1 cellular context compared by ENCODE assay signal in the genomic region with DNA sequence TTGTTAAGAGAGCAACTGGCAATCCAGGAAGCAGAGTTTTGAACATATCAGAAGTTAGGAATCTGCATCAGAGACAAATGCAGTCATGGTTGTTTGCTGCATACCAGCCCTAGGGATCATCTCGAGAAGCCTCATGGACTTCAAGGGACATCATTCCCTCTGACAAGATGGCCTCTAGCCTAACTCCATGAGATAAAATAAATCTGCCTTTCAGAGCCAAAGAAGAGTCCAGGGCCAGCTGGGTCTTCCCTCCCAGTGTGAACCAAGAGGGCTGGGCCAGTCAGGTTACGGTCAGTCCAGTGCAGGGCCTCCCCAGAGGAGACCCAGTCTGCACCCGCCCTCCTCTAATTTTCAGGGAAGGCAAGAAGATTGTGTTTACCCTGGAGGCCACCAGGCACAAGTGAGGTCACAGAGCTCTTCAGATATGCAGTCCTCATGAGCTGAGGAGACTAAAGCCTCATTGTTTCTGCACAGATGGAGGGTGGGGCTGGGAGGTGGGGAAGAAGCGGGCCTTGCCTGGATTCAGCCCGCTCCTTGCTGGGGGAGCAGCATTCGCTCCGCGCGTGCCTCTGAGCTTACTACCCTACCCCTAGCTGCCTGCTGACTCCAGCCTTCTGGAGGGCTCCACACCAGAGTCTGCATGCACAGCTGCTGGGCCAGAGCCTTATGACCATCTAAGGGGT.
TF ChIP-seq lines count a peak whose summit lies in the region.

No MANE protein-coding gene starts in this region.

TF ChIP-seq in HepG2, 621 proteins besides CTCF, POLR2A, EP300 and RAD21 (continued from another document and continues in another):
- TF ChIP-seq, protein P1, sequence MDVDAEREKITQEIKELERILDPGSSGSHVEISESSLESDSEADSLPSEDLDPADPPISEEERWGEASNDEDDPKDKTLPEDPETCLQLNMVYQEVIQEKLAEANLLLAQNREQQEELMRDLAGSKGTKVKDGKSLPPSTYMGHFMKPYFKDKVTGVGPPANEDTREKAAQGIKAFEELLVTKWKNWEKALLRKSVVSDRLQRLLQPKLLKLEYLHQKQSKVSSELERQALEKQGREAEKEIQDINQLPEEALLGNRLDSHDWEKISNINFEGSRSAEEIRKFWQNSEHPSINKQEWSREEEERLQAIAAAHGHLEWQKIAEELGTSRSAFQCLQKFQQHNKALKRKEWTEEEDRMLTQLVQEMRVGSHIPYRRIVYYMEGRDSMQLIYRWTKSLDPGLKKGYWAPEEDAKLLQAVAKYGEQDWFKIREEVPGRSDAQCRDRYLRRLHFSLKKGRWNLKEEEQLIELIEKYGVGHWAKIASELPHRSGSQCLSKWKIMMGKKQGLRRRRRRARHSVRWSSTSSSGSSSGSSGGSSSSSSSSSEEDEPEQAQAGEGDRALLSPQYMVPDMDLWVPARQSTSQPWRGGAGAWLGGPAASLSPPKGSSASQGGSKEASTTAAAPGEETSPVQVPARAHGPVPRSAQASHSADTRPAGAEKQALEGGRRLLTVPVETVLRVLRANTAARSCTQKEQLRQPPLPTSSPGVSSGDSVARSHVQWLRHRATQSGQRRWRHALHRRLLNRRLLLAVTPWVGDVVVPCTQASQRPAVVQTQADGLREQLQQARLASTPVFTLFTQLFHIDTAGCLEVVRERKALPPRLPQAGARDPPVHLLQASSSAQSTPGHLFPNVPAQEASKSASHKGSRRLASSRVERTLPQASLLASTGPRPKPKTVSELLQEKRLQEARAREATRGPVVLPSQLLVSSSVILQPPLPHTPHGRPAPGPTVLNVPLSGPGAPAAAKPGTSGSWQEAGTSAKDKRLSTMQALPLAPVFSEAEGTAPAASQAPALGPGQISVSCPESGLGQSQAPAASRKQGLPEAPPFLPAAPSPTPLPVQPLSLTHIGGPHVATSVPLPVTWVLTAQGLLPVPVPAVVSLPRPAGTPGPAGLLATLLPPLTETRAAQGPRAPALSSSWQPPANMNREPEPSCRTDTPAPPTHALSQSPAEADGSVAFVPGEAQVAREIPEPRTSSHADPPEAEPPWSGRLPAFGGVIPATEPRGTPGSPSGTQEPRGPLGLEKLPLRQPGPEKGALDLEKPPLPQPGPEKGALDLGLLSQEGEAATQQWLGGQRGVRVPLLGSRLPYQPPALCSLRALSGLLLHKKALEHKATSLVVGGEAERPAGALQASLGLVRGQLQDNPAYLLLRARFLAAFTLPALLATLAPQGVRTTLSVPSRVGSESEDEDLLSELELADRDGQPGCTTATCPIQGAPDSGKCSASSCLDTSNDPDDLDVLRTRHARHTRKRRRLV (CRISPR knock-in tag; IDR thresholded peaks at IDR 0.05) = no peak
- TF ChIP-seq ZNF329 (CRISPR knock-in tag; IDR thresholded peaks at IDR 0.05; ENCODE audit: low read depth) (no peak), ZNF615 (CRISPR knock-in tag; IDR thresholded peaks at IDR 0.05; ENCODE audit: borderline replicate concordance) (no peak), ZNF660 (CRISPR knock-in tag; IDR thresholded peaks at IDR 0.05; ENCODE audit: borderline replicate concordance, low read depth) (no peak), ZNF496 (CRISPR knock-in tag; IDR thresholded peaks at IDR 0.05; ENCODE audit: insufficient replicate concordance) (no peak), MEIS1 (CRISPR knock-in tag; IDR thresholded peaks at IDR 0.05; ENCODE audit: borderline replicate concordance) (no peak), ARNT2 (CRISPR knock-in tag; IDR thresholded peaks at IDR 0.05; ENCODE audit: low read depth) (no peak), RXRB (CRISPR knock-in tag; IDR thresholded peaks at IDR 0.05; ENCODE audit: borderline replicate concordance) (peak; percentile 64), MTF1 (CRISPR knock-in tag; IDR thresholded peaks at IDR 0.05) (no peak), GTF2F1 (IDR thresholded peaks at IDR 0.05; ENCODE audit: low read length) (no peak), ZNF256 (CRISPR knock-in tag; conservative IDR thresholded peaks at IDR 0.05) (no peak), GLI4 (CRISPR knock-in tag; IDR thresholded peaks at IDR 0.05; ENCODE audit: borderline replicate concordance) (no peak), NFRKB (IDR thresholded peaks at IDR 0.05) (no peak), ZNF510 (CRISPR knock-in tag; IDR thresholded peaks at IDR 0.05; ENCODE audit: low read depth) (no peak), ZSCAN20 (CRISPR knock-in tag; IDR thresholded peaks at IDR 0.05; ENCODE audit: borderline replicate concordance) (no peak), CBFB (CRISPR knock-in tag; IDR thresholded peaks at IDR 0.05) (no peak), ZNF383 (CRISPR knock-in tag; IDR thresholded peaks at IDR 0.05; ENCODE audit: borderline replicate concordance) (no peak), NFE2L2 (IDR thresholded peaks at IDR 0.05; ENCODE audit: low read length) (no peak), ATF7 (IDR thresholded peaks at IDR 0.05) (no peak), ATF7 (CRISPR knock-in tag; IDR thresholded peaks at IDR 0.05) (no peak), FOSL1 (CRISPR knock-in tag; IDR thresholded peaks at IDR 0.05; ENCODE audit: borderline replicate concordance) (no peak), NCOR1 (IDR thresholded peaks at IDR 0.05; ENCODE audit: borderline replicate concordance, low read length) (no peak), ZNF749 (CRISPR knock-in tag; IDR thresholded peaks at IDR 0.05; ENCODE audit: borderline replicate concordance) (no peak), PAX8 (CRISPR knock-in tag; IDR thresholded peaks at IDR 0.05; ENCODE audit: borderline replicate concordance) (no peak), ZFX (CRISPR knock-in tag; IDR thresholded peaks at IDR 0.05; ENCODE audit: low read depth) (peak; percentile 43; the same call in 1 of the 2 replicates), SNRNP70 (IDR thresholded peaks at IDR 0.05; ENCODE audit: low read depth, low read length) (no peak)
- TF ChIP-seq, protein P2, sequence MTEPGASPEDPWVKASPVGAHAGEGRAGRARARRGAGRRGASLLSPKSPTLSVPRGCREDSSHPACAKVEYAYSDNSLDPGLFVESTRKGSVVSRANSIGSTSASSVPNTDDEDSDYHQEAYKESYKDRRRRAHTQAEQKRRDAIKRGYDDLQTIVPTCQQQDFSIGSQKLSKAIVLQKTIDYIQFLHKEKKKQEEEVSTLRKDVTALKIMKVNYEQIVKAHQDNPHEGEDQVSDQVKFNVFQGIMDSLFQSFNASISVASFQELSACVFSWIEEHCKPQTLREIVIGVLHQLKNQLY (CRISPR knock-in tag; IDR thresholded peaks at IDR 0.05) = peak; percentile 55; the same call in 1 of the 2 replicates
- TF ChIP-seq, protein P3, sequence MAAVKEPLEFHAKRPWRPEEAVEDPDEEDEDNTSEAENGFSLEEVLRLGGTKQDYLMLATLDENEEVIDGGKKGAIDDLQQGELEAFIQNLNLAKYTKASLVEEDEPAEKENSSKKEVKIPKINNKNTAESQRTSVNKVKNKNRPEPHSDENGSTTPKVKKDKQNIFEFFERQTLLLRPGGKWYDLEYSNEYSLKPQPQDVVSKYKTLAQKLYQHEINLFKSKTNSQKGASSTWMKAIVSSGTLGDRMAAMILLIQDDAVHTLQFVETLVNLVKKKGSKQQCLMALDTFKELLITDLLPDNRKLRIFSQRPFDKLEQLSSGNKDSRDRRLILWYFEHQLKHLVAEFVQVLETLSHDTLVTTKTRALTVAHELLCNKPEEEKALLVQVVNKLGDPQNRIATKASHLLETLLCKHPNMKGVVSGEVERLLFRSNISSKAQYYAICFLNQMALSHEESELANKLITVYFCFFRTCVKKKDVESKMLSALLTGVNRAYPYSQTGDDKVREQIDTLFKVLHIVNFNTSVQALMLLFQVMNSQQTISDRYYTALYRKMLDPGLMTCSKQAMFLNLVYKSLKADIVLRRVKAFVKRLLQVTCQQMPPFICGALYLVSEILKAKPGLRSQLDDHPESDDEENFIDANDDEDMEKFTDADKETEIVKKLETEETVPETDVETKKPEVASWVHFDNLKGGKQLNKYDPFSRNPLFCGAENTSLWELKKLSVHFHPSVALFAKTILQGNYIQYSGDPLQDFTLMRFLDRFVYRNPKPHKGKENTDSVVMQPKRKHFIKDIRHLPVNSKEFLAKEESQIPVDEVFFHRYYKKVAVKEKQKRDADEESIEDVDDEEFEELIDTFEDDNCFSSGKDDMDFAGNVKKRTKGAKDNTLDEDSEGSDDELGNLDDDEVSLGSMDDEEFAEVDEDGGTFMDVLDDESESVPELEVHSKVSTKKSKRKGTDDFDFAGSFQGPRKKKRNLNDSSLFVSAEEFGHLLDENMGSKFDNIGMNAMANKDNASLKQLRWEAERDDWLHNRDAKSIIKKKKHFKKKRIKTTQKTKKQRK (IDR thresholded peaks at IDR 0.05; ENCODE audit: low read length) = no peak
- TF ChIP-seq, protein P4, sequence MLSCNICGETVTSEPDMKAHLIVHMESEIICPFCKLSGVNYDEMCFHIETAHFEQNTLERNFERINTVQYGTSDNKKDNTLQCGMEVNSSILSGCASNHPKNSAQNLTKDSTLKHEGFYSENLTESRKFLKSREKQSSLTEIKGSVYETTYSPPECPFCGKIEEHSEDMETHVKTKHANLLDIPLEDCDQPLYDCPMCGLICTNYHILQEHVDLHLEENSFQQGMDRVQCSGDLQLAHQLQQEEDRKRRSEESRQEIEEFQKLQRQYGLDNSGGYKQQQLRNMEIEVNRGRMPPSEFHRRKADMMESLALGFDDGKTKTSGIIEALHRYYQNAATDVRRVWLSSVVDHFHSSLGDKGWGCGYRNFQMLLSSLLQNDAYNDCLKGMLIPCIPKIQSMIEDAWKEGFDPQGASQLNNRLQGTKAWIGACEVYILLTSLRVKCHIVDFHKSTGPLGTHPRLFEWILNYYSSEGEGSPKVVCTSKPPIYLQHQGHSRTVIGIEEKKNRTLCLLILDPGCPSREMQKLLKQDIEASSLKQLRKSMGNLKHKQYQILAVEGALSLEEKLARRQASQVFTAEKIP (CRISPR knock-in tag; IDR thresholded peaks at IDR 0.05; ENCODE audit: borderline replicate concordance) = no peak
- TF ChIP-seq, protein P5, sequence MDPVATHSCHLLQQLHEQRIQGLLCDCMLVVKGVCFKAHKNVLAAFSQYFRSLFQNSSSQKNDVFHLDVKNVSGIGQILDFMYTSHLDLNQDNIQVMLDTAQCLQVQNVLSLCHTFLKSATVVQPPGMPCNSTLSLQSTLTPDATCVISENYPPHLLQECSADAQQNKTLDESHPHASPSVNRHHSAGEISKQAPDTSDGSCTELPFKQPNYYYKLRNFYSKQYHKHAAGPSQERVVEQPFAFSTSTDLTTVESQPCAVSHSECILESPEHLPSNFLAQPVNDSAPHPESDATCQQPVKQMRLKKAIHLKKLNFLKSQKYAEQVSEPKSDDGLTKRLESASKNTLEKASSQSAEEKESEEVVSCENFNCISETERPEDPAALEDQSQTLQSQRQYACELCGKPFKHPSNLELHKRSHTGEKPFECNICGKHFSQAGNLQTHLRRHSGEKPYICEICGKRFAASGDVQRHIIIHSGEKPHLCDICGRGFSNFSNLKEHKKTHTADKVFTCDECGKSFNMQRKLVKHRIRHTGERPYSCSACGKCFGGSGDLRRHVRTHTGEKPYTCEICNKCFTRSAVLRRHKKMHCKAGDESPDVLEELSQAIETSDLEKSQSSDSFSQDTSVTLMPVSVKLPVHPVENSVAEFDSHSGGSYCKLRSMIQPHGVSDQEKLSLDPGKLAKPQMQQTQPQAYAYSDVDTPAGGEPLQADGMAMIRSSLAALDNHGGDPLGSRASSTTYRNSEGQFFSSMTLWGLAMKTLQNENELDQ (CRISPR knock-in tag; IDR thresholded peaks at IDR 0.05; ENCODE audit: borderline replicate concordance) = no peak
- TF ChIP-seq, protein P6, sequence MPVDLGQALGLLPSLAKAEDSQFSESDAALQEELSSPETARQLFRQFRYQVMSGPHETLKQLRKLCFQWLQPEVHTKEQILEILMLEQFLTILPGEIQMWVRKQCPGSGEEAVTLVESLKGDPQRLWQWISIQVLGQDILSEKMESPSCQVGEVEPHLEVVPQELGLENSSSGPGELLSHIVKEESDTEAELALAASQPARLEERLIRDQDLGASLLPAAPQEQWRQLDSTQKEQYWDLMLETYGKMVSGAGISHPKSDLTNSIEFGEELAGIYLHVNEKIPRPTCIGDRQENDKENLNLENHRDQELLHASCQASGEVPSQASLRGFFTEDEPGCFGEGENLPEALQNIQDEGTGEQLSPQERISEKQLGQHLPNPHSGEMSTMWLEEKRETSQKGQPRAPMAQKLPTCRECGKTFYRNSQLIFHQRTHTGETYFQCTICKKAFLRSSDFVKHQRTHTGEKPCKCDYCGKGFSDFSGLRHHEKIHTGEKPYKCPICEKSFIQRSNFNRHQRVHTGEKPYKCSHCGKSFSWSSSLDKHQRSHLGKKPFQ (CRISPR knock-in tag; IDR thresholded peaks at IDR 0.05; ENCODE audit: insufficient replicate concordance) = no peak
- TF ChIP-seq, protein P7, sequence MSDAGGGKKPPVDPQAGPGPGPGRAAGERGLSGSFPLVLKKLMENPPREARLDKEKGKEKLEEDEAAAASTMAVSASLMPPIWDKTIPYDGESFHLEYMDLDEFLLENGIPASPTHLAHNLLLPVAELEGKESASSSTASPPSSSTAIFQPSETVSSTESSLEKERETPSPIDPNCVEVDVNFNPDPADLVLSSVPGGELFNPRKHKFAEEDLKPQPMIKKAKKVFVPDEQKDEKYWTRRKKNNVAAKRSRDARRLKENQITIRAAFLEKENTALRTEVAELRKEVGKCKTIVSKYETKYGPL (CRISPR knock-in tag; IDR thresholded peaks at IDR 0.05) = no peak
- TF ChIP-seq, protein P8, sequence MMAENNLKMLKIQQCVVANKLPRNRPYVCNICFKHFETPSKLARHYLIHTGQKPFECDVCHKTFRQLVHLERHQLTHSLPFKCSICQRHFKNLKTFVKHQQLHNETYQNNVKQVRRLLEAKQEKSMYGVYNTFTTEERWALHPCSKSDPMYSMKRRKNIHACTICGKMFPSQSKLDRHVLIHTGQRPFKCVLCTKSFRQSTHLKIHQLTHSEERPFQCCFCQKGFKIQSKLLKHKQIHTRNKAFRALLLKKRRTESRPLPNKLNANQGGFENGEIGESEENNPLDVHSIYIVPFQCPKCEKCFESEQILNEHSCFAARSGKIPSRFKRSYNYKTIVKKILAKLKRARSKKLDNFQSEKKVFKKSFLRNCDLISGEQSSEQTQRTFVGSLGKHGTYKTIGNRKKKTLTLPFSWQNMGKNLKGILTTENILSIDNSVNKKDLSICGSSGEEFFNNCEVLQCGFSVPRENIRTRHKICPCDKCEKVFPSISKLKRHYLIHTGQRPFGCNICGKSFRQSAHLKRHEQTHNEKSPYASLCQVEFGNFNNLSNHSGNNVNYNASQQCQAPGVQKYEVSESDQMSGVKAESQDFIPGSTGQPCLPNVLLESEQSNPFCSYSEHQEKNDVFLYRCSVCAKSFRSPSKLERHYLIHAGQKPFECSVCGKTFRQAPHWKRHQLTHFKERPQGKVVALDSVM (CRISPR knock-in tag; IDR thresholded peaks at IDR 0.05) = peak; percentile 90
- TF ChIP-seq, protein P9, sequence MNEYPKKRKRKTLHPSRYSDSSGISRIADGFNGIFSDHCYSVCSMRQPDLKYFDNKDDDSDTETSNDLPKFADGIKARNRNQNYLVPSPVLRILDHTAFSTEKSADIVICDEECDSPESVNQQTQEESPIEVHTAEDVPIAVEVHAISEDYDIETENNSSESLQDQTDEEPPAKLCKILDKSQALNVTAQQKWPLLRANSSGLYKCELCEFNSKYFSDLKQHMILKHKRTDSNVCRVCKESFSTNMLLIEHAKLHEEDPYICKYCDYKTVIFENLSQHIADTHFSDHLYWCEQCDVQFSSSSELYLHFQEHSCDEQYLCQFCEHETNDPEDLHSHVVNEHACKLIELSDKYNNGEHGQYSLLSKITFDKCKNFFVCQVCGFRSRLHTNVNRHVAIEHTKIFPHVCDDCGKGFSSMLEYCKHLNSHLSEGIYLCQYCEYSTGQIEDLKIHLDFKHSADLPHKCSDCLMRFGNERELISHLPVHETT (CRISPR knock-in tag; conservative IDR thresholded peaks at IDR 0.05) = no peak
- TF ChIP-seq, protein P10, sequence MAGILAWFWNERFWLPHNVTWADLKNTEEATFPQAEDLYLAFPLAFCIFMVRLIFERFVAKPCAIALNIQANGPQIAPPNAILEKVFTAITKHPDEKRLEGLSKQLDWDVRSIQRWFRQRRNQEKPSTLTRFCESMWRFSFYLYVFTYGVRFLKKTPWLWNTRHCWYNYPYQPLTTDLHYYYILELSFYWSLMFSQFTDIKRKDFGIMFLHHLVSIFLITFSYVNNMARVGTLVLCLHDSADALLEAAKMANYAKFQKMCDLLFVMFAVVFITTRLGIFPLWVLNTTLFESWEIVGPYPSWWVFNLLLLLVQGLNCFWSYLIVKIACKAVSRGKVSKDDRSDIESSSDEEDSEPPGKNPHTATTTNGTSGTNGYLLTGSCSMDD (CRISPR knock-in tag; IDR thresholded peaks at IDR 0.05) = no peak
